In genomic region chr2:64551851-64552250, GRCh38 we compare ENCODE assay signal across 19 cellular contexts.
"Had no signal": no experiment of that assay in that cellular context is flagged by ENCODE, and none has a peak within 500 bp of the region (broad histone marks: within the 10 kb centered on the region; RNA-seq: fewer than 3 reads in every experiment).

No MANE protein-coding gene starts in this region.

- H3K4me3 Mint-ChIP-seq: activated CD4-positive, alpha-beta memory T cell treated with anti-CD3 and anti-CD28 coated beads for 36 hours; activated CD4-positive, alpha-beta T cell treated with anti-CD3 and anti-CD28 coated beads, Interleukin-2, amount 10 ng/mL, durations not matched to agents 7 days and 5 days; activated T-cell treated with anti-CD3 and anti-CD28 coated beads, Interleukin-2, amount 50 U/mL, for 4 hours; T-cell had no signal

- H3K27ac Mint-ChIP-seq: activated CD4-positive, alpha-beta memory T cell treated with anti-CD3 and anti-CD28 coated beads for 36 hours; activated CD4-positive, alpha-beta T cell treated with anti-CD3 and anti-CD28 coated beads, Interleukin-2, amount 10 ng/mL, durations not matched to agents 7 days and 5 days had no signal

- H3K27me3 Mint-ChIP-seq: activated CD4-positive, alpha-beta memory T cell treated with anti-CD3 and anti-CD28 coated beads for 36 hours; activated CD4-positive, alpha-beta T cell treated with anti-CD3 and anti-CD28 coated beads, Interleukin-2, amount 10 ng/mL, durations not matched to agents 7 days and 5 days; T-cell had no signal

- DNase-seq: activated CD4-positive, alpha-beta memory T cell treated with anti-CD3 and anti-CD28 coated beads for 36 hours; activated CD4-positive, alpha-beta T cell treated with anti-CD3 and anti-CD28 coated beads, Interleukin-2, amount 10 ng/mL, durations not matched to agents 7 days and 5 days; activated CD4-positive, CD25-positive, alpha-beta regulatory T cell; activated CD8-positive, alpha-beta memory T cell treated with anti-CD3 and anti-CD28 coated beads for 24 hours; activated gamma-delta T cell; activated naive CD4-positive, alpha-beta T cell treated with anti-CD3 and anti-CD28 coated beads, Interleukin-2, amount 50 U/mL, for 16 hours; activated T-cell treated with anti-CD3 and anti-CD28 coated beads, Interleukin-2, amount 50 U/mL, for 4 hours; brain microvascular endothelial cell; MG63; MV-4-11; NCI-H1092 treated with DMSO at 0.1 percent for 48 hours; NCI-H1436; NCI-H1694 treated with DMSO at 0.1 percent for 48 hours; NCI-H2029 treated with DMSO at 0.1 percent for 48 hours; NCI-H510A treated with DMSO at 0.1 percent for 48 hours; NCI-H69; PC-3; SHP77 treated with DMSO at 0.1 percent for 48 hours; T-cell had no signal

- H3K9me3 ChIP-seq: MG63 had no signal

- H3K9me3 Mint-ChIP-seq: activated CD4-positive, alpha-beta memory T cell treated with anti-CD3 and anti-CD28 coated beads for 36 hours; activated CD4-positive, alpha-beta T cell treated with anti-CD3 and anti-CD28 coated beads, Interleukin-2, amount 10 ng/mL, durations not matched to agents 7 days and 5 days; activated T-cell treated with anti-CD3 and anti-CD28 coated beads, Interleukin-2, amount 50 U/mL, for 4 hours; T-cell had no signal

- ATAC-seq: activated T-cell treated with anti-CD3 and anti-CD28 coated beads, Interleukin-2, amount 50 U/mL, for 4 hours; PC-3; T-cell had no signal
